In the genomic region with DNA sequence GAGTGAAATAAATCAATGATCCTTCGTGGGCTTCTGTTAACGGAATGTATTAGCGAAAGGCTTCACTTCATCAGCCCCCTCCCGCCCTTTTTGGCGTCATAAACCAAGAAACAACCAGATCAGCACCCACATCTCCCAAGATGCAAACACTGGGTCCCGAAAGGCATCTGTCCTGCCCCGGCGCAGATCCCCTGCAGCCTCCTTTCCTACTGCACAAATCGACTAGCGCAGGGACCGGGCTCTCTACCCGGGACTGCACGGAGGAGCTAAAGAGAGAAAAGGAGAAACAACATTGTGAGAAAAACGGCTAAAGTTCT, we compare ENCODE assay signal across 1 cellular context.
TF ChIP-seq lines count a peak whose summit lies in the region.

No MANE protein-coding gene starts in this region.

TF ChIP-seq in IMR-90, 13 proteins besides CTCF, POLR2A, EP300 and RAD21 (continued from another document):
- TF ChIP-seq, protein P1, sequence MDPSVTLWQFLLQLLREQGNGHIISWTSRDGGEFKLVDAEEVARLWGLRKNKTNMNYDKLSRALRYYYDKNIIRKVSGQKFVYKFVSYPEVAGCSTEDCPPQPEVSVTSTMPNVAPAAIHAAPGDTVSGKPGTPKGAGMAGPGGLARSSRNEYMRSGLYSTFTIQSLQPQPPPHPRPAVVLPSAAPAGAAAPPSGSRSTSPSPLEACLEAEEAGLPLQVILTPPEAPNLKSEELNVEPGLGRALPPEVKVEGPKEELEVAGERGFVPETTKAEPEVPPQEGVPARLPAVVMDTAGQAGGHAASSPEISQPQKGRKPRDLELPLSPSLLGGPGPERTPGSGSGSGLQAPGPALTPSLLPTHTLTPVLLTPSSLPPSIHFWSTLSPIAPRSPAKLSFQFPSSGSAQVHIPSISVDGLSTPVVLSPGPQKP (IDR thresholded peaks at IDR 0.05; ENCODE audit: borderline replicate concordance, low read depth, low read length) = no peak
TF ChIP-seq in IMR-90: peak in this region for 0.
